Comparison of ENCODE assay signal across 8 cellular contexts in the genomic region with DNA sequence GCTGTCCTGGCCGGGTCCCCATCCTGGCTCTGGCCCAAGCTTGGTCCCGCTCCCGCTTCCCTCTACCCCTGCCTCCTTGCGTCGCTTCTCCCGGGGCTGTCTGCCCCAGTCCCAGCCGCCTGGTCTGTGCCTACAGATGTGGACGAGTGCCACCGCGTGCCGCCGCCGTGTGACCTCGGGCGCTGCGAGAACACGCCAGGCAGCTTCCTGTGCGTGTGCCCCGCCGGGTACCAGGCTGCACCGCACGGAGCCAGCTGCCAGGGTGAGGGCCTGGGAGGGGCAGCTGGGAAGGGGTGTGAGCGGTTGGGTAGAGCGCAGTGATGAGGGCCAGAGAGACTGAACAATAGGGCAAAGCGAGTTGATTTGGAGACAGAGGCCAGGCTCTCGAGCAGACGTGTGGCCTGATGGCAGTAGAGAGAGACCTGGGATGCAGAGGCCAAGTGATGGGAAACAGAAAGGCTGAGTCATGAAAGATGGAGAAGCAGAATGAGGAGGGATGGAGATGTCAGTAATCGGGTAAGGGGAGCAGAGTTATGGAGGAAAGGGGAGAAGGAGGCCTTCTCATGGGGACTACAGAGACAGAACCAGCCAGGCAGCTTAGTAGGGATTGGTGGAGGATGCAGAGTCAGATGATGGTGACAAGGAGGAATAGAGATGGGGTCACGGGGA. TPM values are rescaled to one million over a fixed set of nuclear protein-coding genes. Genes with fewer than 3 reads are reported as not detected.
DNase-seq lines count a peak whose midpoint lies in the region; ATAC-seq and TF ChIP-seq lines count a peak whose summit lies in the region.

No MANE protein-coding gene starts in this region.

- intact Hi-C loops in stomach (cut with DNase I; ENCODE audit: low total_unique reads) = no loop called here

- no peaks in the 10 kb centered on the region for H3K27me3 Mint-ChIP-seq in T-helper 2 cell treated with Interferon-gamma antibody and Interleukin-4, amounts not matched to agents 5 μg/mL and 100 μg/mL, for 36 hours (ENCODE audit: low read depth)

- H3K36me3 ChIP-seq in lung (ENCODE audit: control insufficient read depth in 2 of 2, insufficient read depth in 2 of 2, low read length in 2 of 2) (no peaks in the 10 kb centered on the region), stomach (no peaks in the 10 kb centered on the region)

- peak overlapping the region; percentile 85 for H3K4me3 Mint-ChIP-seq in T-helper 2 cell treated with Interferon-gamma antibody and Interleukin-4, amounts not matched to agents 5 μg/mL and 100 μg/mL, for 36 hours

- no peak for TF ChIP-seq CTCF in lung (IDR thresholded peaks at IDR 0.05; ENCODE audit: control extremely low read depth, extremely low read depth)
- TF ChIP-seq CTCF in stomach (IDR thresholded peaks at IDR 0.05) = no peak

- peak overlapping the region; percentile 92 for H3K27ac Mint-ChIP-seq in T-helper 2 cell treated with Interferon-gamma antibody and Interleukin-4, amounts not matched to agents 5 μg/mL and 100 μg/mL, for 36 hours

- H3K4me1 Mint-ChIP-seq in T-helper 2 cell treated with Interferon-gamma antibody and Interleukin-4, amounts not matched to agents 5 μg/mL and 100 μg/mL, for 36 hours (ENCODE audit: low read depth) = peaks cover 44% of the 10 kb centered on the region

- H3K4me3 ChIP-seq in lung (no peak overlapping the region), stomach (peak overlapping the region; percentile 34 to 57 (median 44))

- in situ Hi-C loops in G401 (cut with HindIII; ENCODE audit: low sequenced_read_pairs) = no loop called here

- TF ChIP-seq POLR2A in stomach (IDR thresholded peaks at IDR 0.05) = no peak

- peaks cover 2% of the 10 kb centered on the region for H3K36me3 Mint-ChIP-seq in T-helper 2 cell treated with Interferon-gamma antibody and Interleukin-4, amounts not matched to agents 5 μg/mL and 100 μg/mL, for 36 hours (ENCODE audit: low read depth)

- DNase-seq in HT-29 (ENCODE audit: low spot score) (peak; percentile 79), lung (ENCODE audit: low spot score) (no peak), stomach (peak; percentile 77), A172 (ENCODE audit: low spot score) (no peak), G401 (ENCODE audit: low spot score) (no peak)
- DNase-seq in T-helper 2 cell treated with Interferon-gamma antibody and Interleukin-4, amounts not matched to agents 5 μg/mL and 100 μg/mL, for 36 hours (ENCODE audit: low spot score) = peak; percentile 52
- DNase-seq in central memory CD4-positive, alpha-beta T cell = peak; percentile 81

- peaks cover 0 to 28% of the 10 kb centered on the region in 2 donors for H3K4me1 ChIP-seq in lung (ENCODE audit: control insufficient read depth in 2 of 2, insufficient read depth in 2 of 2, low read length in 2 of 2)
- H3K4me1 ChIP-seq in stomach = peaks cover 27 to 86% (median 63%) of the 10 kb centered on the region in 4 donors

- no peak for TF ChIP-seq EP300 in stomach (IDR thresholded peaks at IDR 0.05)

- WGBS in lung, 2 donors = 21 to 24% methylated on average over 29 of the region's 29 CpGs
- 16 to 39% (median 23%) methylated on average over 29 of the region's 29 CpGs for WGBS in stomach, 5 donors

- no peaks in the 10 kb centered on the region for H3K27me3 ChIP-seq in lung (ENCODE audit: control insufficient read depth, insufficient read depth)
- peaks cover 0 to 52% (median 0%) of the 10 kb centered on the region in 3 donors for H3K27me3 ChIP-seq in stomach

- H3K9me3 Mint-ChIP-seq in T-helper 2 cell treated with Interferon-gamma antibody and Interleukin-4, amounts not matched to agents 5 μg/mL and 100 μg/mL, for 36 hours = no peaks in the 10 kb centered on the region

- H3K27ac ChIP-seq in lung (ENCODE audit: low read depth in 1 of 2, low read length in 1 of 2) (peak overlapping the region; percentile 53 to 78), stomach (peak overlapping the region; percentile 82 to 91 (median 83))

- ATAC-seq in lung (ENCODE audit: insufficient read depth, low FRiP score) = no peak
- no peak for ATAC-seq in GM18867 (IDR thresholded peaks at IDR 0.05; ENCODE audit: unreplicated experiment)

- H3K9me3 ChIP-seq in lung (ENCODE audit: control insufficient read depth in 2 of 2, insufficient read depth in 1 of 2, low read length in 1 of 2) = no peaks in the 10 kb centered on the region
- no peaks in the 10 kb centered on the region for H3K9me3 ChIP-seq in stomach

RNA-seq across cellular contexts. Expression of gene LTBP4, which starts 9.4 kb away (rescaled TPM):
- 42.1 and 56.7 TPM in 2 replicates for total RNA-seq in HT-29 (2014; rRNA removed; shearing (Covaris generic))
- 100 to 1,000 TPM; 203 to 290 TPM for total RNA-seq in lung
- 10 to 100 TPM; 73.0 to 99.4 TPM for polyA plus RNA-seq in lung
- 1,000 to 10,000 TPM in 1 of 5 donors, 100 to 1,000 TPM in 3, 10 to 100 TPM in 1; 79.0 to 1,027 (median 190) TPM for total RNA-seq in stomach
- 100 to 1,000 TPM in 1 of 3 donors, 10 to 100 TPM in 2; 66.1 to 102 (median 98.6) TPM for polyA plus RNA-seq in stomach
- total RNA-seq in A172 (2014; rRNA removed; shearing (Covaris generic)) = 10.8 and 13.9 TPM in 2 replicates
- total RNA-seq in G401 (2014; rRNA removed; shearing (Covaris generic)) = 54.8 and 64.4 TPM in 2 replicates

RNA-seq across cellular contexts. Expression of gene SHKBP1, which starts 33.9 kb away (rescaled TPM):
- total RNA-seq in HT-29 (2014; rRNA removed; shearing (Covaris generic)) = 128 and 142 TPM in 2 replicates
- total RNA-seq in lung (100 to 1,000 TPM in 1 of 2 donors, 10 to 100 TPM in 1; 21.1 to 105 TPM), stomach (100 to 1,000 TPM in 1 of 5 donors, 10 to 100 TPM in 4; 15.8 to 102 (median 70.6) TPM)
- polyA plus RNA-seq in lung (100 to 1,000 TPM in 1 of 2 donors, 10 to 100 TPM in 1; 89.0 to 191 TPM), stomach (10 to 100 TPM; 76.1 to 95.7 (median 79.9) TPM)
- 43.8 and 70.2 TPM in 2 replicates for total RNA-seq in A172 (2014; rRNA removed; shearing (Covaris generic))
- total RNA-seq in G401 (2014; rRNA removed; shearing (Covaris generic)) = 74.5 and 115 TPM in 2 replicates

Comparison
In these comparisons a context has a peak if more than half of its experiments do, and no peak if none do; other contexts are left out.
1. DNase-seq: peak in HT-29 (single experiment), T-helper 2 cell treated with Interferon-gamma antibody and Interleukin-4, amounts not matched to agents 5 μg/mL and 100 μg/mL, for 36 hours (single experiment), central memory CD4-positive, alpha-beta T cell (single experiment) and stomach (single experiment); none in lung (single experiment), A172 (single experiment) and G401 (single experiment).